In the genomic region with DNA sequence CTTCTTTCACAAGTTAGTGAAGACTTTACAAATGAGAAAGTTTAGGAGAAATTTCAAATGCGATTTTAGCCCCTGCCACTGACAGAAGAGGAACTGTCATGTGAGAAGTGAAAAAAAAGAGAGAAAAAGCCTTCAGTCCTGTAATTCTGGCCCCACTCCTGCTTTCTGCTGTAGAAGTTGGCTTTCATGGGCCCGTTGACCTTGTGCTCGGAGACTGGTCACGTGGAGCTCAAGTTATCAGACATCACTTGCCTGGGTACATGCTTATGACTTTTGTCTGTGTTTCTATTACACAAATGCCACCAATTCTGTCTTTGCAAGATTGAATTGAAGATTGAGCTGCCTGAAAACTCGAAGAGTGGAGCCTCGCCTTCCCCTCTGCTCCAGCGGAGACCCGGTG, we compare ENCODE assay signal across 7 cellular contexts.
"Had no signal": no experiment of that assay in that cellular context is flagged by ENCODE, and none has a peak within 500 bp of the region (broad histone marks: within the 10 kb centered on the region; RNA-seq: fewer than 3 reads in every experiment).

No MANE protein-coding gene starts in this region.

- H3K27ac ChIP-seq: GM23248 had no signal

- DNase-seq: GM23248, GOT3, H7, HFFc6, IMR-90 had no signal

- H3K36me3 ChIP-seq: HAP-1 had no signal

- H3K4me3 Mint-ChIP-seq: HFFc6 had no signal

- ATAC-seq: HCT116 had no signal

- H3K4me3 ChIP-seq: GM23248, HAP-1 had no signal

- H3K27ac Mint-ChIP-seq: HFFc6 had no signal

- H3K9me3 ChIP-seq: HAP-1 had no signal
